ENCODE assay signal across 8 cellular contexts in the genomic region with DNA sequence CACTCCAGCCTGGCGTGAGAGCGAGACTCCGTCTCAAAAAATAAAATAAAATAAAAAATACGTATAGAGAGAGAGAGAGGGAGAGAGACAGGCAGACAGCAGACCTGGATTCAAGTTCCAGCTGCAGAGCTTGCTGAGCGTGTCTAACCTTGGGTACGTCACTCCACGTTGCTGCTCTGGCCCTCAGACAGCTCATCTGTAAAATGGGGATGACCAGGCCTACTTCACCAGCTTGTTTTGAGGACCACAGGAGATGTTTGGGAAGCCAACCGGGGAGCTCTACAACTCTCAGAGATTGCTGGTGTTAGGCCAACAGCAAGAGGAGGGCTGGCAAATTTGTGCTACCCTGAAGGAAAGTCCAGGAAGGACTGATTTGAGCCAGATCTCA. TPM values are rescaled to one million over a fixed set of nuclear protein-coding genes. Genes with fewer than 3 reads are reported as not detected.
DNase-seq lines count a peak whose midpoint lies in the region; ATAC-seq, FAIRE-seq and TF ChIP-seq lines count a peak whose summit lies in the region.

No MANE protein-coding gene starts in this region.

- peak overlapping the region; percentile 78 for H3K4me2 ChIP-seq in GM23338

- H3K4me1 Mint-ChIP-seq in GM23338, result peaks cover 43% of the 10 kb centered on the region
- peaks cover 65% of the 10 kb centered on the region for H3K4me1 Mint-ChIP-seq in activated B cell treated with CpG ODN at 0.5 μM for 24 hours

- H3K27me3 Mint-ChIP-seq in GM23338 (ENCODE audit: insufficient read depth, low read depth, poor library complexity), result peaks cover 23% of the 10 kb centered on the region
- no peaks in the 10 kb centered on the region for H3K27me3 Mint-ChIP-seq in activated B cell treated with CpG ODN at 0.5 μM for 24 hours

- H3K9me2 ChIP-seq in GM23338 (ENCODE audit: insufficient read depth), result no peaks in the 10 kb centered on the region

- peaks cover 26% of the 10 kb centered on the region for H3K79me2 ChIP-seq in GM23338 (replicated peaks; ENCODE audit: insufficient read depth)

- TF ChIP-seq CTCF in GM23338 (conservative IDR thresholded peaks at IDR 0.05; ENCODE audit: low read depth in 2 of 2), result no peak
- TF ChIP-seq CTCF in activated B cell treated with CpG ODN at 0.5 μM for 24 hours (IDR thresholded peaks at IDR 0.05), result no peak
- TF ChIP-seq CTCF in lower leg skin (IDR thresholded peaks at IDR 0.05), result no peak

- H3K9me3 ChIP-seq in right cardiac atrium (ENCODE audit: control insufficient read depth, low read length), result no peaks in the 10 kb centered on the region

- peaks cover 9% of the 10 kb centered on the region for H3K36me3 Mint-ChIP-seq in GM23338 (ENCODE audit: low read depth)
- H3K36me3 Mint-ChIP-seq in activated B cell treated with CpG ODN at 0.5 μM for 24 hours (ENCODE audit: low read depth), result peaks cover 17% of the 10 kb centered on the region

- H3K4me3 ChIP-seq in GM23338, result peak overlapping the region; percentile 77; the same call in 1 of the 2 replicates
- H3K4me3 ChIP-seq in right cardiac atrium (ENCODE audit: low read length), result peak overlapping the region; percentile 97
- peak overlapping the region; percentile 65 to 94 (median 77) for H3K4me3 ChIP-seq in skin epidermis
- H3K4me3 ChIP-seq in lower leg skin (ENCODE audit: low read depth, poor library complexity, severe bottlenecking), result no peak overlapping the region

- no peaks in the 10 kb centered on the region for H3K36me3 ChIP-seq in GM23338 (ENCODE audit: insufficient read depth)

- no peak for ATAC-seq in GM23338
- ATAC-seq in activated B cell treated with CpG ODN at 0.5 μM for 24 hours (ENCODE audit: low read depth), result no peak
- ATAC-seq in right cardiac atrium, result no peak

- TF ChIP-seq POLR2A in lower leg skin (IDR thresholded peaks at IDR 0.05), result no peak

- no peak overlapping the region for H3K27ac Mint-ChIP-seq in GM23338
- peak overlapping the region; percentile 97 for H3K27ac Mint-ChIP-seq in activated B cell treated with CpG ODN at 0.5 μM for 24 hours

- no peaks in the 10 kb centered on the region; the same call in 1 of the 2 replicates for H4K20me1 ChIP-seq in GM23338 (replicated peaks; ENCODE audit: insufficient read depth)

- intact Hi-C loops in activated B cell treated with CpG ODN at 0.5 μM for 24 hours (cut with micrococcal nuclease) (loop anchor here (5.0 kb wide), 3 partner anchors 56 to 1544 kb away; a partner anchor contains a TSS), right cardiac atrium (cut with DNase I) (loop anchor here in 3 of 4 donors (10.0 kb wide), 3 partner anchors 49 to 189 kb away; no protein-coding TSS in a partner anchor), lower leg skin (cut with DNase I; ENCODE audit: low total_unique reads) (loop anchor here (10.0 kb wide), 1 partner anchor 149 kb away; no protein-coding TSS in a partner anchor)

- H3K27ac ChIP-seq in GM23338 (ENCODE audit: low read depth) (no peak overlapping the region), right cardiac atrium (ENCODE audit: low read length) (peak overlapping the region; percentile 6), skin epidermis (peak overlapping the region in 19 of 21 experiments; percentile 21 to 95 (median 86))

- H2AFZ ChIP-seq in GM23338, result peak overlapping the region; percentile 99

- peaks cover 22% of the 10 kb centered on the region for H3K27me3 ChIP-seq in GM23338 (ENCODE audit: insufficient read depth)
- H3K27me3 ChIP-seq in right cardiac atrium (ENCODE audit: control insufficient read depth, insufficient read depth), result no peaks in the 10 kb centered on the region

- peak overlapping the region; percentile 82 for H3K4me3 Mint-ChIP-seq in GM23338
- peak overlapping the region; percentile 89 for H3K4me3 Mint-ChIP-seq in activated B cell treated with CpG ODN at 0.5 μM for 24 hours

- CTCF ChIA-PET in activated B cell treated with CpG ODN at 0.5 μM for 24 hours (lab: Charles Lee), result interaction anchor here (0.7 to 1.8 kb wide), 6 partner anchors 12 to 188 kb away, joined by 3 to 12 read pairs (median 3); no protein-coding TSS in a partner anchor

- no peaks in the 10 kb centered on the region for H3F3A ChIP-seq in GM23338 (replicated peaks; ENCODE audit: low read depth)

- DNase-seq in GM23338 (ENCODE audit: low spot score) (no peak), activated B cell treated with CpG ODN at 0.5 μM for 24 hours (no peak), right cardiac atrium (no peak), frontal cortex (ENCODE audit: low spot score in 2 of 2) (no peak), ecto neural progenitor cell (ENCODE audit: low spot score) (no peak), lower leg skin (ENCODE audit: low spot score in 2 of 2) (no peak), mesenteric fat pad (ENCODE audit: low spot score) (no peak)

- no peak for FAIRE-seq in frontal cortex (lab: Jason Lieb, UNC)

- POLR2A ChIA-PET in activated B cell treated with CpG ODN at 0.5 μM for 24 hours (lab: Charles Lee), result interaction anchor here (0.6 to 4.8 kb wide), 6 partner anchors 11 to 281 kb away, joined by 3 to 68 read pairs (median 8); a partner anchor contains a TSS

- no peaks in the 10 kb centered on the region for H3K9me3 Mint-ChIP-seq in GM23338
- H3K9me3 Mint-ChIP-seq in activated B cell treated with CpG ODN at 0.5 μM for 24 hours, result no peaks in the 10 kb centered on the region

- 86% methylated on average over 8 of the region's 8 CpGs for WGBS in right cardiac atrium
- WGBS in lower leg skin, 2 donors, result 78 to 80% methylated on average over 8 of the region's 8 CpGs

- H3K4me1 ChIP-seq in GM23338 (ENCODE audit: insufficient read depth) (peaks cover 29% of the 10 kb centered on the region), right cardiac atrium (ENCODE audit: control insufficient read depth, insufficient read depth, low read length) (peaks cover 3% of the 10 kb centered on the region)

TF ChIP-seq in GM23338, 12 proteins besides CTCF, POLR2A, EP300 and RAD21 (continues in another document):
- TF ChIP-seq, protein P1, sequence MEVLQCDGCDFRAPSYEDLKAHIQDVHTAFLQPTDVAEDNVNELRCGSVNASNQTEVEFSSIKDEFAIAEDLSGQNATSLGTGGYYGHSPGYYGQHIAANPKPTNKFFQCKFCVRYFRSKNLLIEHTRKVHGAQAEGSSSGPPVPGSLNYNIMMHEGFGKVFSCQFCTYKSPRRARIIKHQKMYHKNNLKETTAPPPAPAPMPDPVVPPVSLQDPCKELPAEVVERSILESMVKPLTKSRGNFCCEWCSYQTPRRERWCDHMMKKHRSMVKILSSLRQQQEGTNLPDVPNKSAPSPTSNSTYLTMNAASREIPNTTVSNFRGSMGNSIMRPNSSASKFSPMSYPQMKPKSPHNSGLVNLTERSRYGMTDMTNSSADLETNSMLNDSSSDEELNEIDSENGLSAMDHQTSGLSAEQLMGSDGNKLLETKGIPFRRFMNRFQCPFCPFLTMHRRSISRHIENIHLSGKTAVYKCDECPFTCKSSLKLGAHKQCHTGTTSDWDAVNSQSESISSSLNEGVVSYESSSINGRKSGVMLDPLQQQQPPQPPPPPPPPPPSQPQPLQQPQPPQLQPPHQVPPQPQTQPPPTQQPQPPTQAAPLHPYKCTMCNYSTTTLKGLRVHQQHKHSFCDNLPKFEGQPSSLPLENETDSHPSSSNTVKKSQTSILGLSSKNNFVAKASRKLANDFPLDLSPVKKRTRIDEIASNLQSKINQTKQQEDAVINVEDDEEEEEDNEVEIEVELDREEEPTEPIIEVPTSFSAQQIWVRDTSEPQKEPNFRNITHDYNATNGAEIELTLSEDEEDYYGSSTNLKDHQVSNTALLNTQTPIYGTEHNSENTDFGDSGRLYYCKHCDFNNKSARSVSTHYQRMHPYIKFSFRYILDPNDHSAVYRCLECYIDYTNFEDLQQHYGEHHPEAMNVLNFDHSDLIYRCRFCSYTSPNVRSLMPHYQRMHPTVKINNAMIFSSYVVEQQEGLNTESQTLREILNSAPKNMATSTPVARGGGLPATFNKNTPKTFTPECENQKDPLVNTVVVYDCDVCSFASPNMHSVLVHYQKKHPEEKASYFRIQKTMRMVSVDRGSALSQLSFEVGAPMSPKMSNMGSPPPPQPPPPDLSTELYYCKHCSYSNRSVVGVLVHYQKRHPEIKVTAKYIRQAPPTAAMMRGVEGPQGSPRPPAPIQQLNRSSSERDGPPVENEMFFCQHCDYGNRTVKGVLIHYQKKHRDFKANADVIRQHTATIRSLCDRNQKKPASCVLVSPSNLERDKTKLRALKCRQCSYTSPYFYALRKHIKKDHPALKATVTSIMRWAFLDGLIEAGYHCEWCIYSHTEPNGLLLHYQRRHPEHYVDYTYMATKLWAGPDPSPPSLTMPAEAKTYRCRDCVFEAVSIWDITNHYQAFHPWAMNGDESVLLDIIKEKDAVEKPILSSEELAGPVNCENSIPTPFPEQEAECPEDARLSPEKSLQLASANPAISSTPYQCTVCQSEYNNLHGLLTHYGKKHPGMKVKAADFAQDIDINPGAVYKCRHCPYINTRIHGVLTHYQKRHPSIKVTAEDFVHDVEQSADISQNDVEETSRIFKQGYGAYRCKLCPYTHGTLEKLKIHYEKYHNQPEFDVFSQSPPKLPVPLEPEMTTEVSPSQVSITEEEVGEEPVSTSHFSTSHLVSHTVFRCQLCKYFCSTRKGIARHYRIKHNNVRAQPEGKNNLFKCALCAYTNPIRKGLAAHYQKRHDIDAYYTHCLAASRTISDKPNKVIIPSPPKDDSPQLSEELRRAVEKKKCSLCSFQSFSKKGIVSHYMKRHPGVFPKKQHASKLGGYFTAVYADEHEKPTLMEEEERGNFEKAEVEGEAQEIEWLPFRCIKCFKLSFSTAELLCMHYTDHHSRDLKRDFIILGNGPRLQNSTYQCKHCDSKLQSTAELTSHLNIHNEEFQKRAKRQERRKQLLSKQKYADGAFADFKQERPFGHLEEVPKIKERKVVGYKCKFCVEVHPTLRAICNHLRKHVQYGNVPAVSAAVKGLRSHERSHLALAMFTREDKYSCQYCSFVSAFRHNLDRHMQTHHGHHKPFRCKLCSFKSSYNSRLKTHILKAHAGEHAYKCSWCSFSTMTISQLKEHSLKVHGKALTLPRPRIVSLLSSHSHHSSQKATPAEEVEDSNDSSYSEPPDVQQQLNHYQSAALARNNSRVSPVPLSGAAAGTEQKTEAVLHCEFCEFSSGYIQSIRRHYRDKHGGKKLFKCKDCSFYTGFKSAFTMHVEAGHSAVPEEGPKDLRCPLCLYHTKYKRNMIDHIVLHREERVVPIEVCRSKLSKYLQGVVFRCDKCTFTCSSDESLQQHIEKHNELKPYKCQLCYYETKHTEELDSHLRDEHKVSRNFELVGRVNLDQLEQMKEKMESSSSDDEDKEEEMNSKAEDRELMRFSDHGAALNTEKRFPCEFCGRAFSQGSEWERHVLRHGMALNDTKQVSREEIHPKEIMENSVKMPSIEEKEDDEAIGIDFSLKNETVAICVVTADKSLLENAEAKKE (CRISPR knock-in tag; IDR thresholded peaks at IDR 0.05), result no peak
- TF ChIP-seq POLR2AphosphoS5 (IDR thresholded peaks at IDR 0.05; ENCODE audit: low read depth), result no peak

RNA-seq across cellular contexts. Expression of a gene that starts 0.5 kb away (rescaled TPM):
- 17.8 and 18.9 TPM in 2 replicates for total RNA-seq in GM23338 (2014; rRNA removed; shearing (Covaris generic))
- polyA plus RNA-seq in GM23338 (2016; fragmentation: Nextera tagmentation; extraction: Ambion mirVana) (7.4 and 9.2 TPM in 2 replicates), right cardiac atrium (2.6 TPM)
- total RNA-seq in activated B cell treated with CpG ODN at 0.5 μM for 24 hours (61.4 and 73.1 TPM in 2 replicates), right cardiac atrium (1 to 10 TPM; 2.5 to 4.3 (median 3.0) TPM), frontal cortex (16.3 TPM), lower leg skin (1 to 10 TPM; 1.5 to 3.9 (median 1.8) TPM), mesenteric fat pad (13.1 TPM)
